16 cellular contexts compared by ENCODE assay signal in the genomic region with DNA sequence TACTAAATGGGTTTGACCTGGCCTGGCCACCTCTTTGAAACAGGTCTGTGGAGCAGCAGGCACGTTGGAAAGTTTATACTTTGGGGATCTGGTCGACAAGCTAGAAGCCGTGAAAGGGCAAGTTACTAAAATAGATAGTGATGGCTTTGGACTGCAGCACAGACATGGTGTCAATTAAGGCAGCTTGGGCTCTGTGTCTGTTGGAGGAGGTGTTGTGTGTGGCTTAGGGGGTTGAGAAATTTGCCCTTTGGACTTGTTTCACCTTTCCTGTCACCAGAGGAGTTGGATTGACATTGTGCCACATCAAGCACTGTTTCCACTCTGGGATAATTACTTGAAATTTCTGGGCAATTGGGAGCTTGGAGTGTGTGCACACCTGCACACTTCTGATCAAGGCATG.
DNase-seq lines count a peak whose midpoint lies in the region; ATAC-seq and TF ChIP-seq lines count a peak whose summit lies in the region.
"Had no signal": no experiment of that assay in that cellular context is flagged by ENCODE, and none has a peak within 500 bp of the region (broad histone marks: within the 10 kb centered on the region; RNA-seq: fewer than 3 reads in every experiment).

No MANE protein-coding gene starts in this region.

- H3K4me1 ChIP-seq in right atrium auricular region: no peaks in the 10 kb centered on the region
- H3K4me1 ChIP-seq in right lobe of liver: peaks cover 0 to 12% (median 0%) of the 10 kb centered on the region in 4 donors
- no peaks in the 10 kb centered on the region for H3K4me1 ChIP-seq in lower lobe of right lung

- H3K9me3 ChIP-seq in right atrium auricular region (no peaks in the 10 kb centered on the region), right lobe of liver (no peaks in the 10 kb centered on the region), lower lobe of right lung (no peaks in the 10 kb centered on the region)

- H3K27ac ChIP-seq in right atrium auricular region: peak overlapping the region in 1 of 2 donors; percentile 40
- H3K27ac ChIP-seq in right lobe of liver: no peak overlapping the region
- no peak overlapping the region for H3K27ac ChIP-seq in lower lobe of right lung
- H3K27ac ChIP-seq: BLaER1 treated with 17β-estradiol and CSF1 and Interleukin-3, amounts not matched to agents 10 nM and 100 nM; HL-60 had no signal

- WGBS in right lobe of liver (ENCODE audit: insufficient coverage, low coverage, low lambda C conversion rate, missing lambda C conversion rate): 5% methylated on average over 3 of the region's 3 CpGs

- ATAC-seq in Right ventricle myocardium superior (ENCODE audit: poor library complexity): peak; percentile 36
- ATAC-seq in left lobe of liver: peak; percentile 77
- peak; percentile 82 to 91 (median 84) for ATAC-seq in right lobe of liver
- no peak for ATAC-seq in lower lobe of right lung
- ATAC-seq in GM21723 (IDR thresholded peaks at IDR 0.05; ENCODE audit: unreplicated experiment): no peak
- ATAC-seq: CD8-positive, alpha-beta T cell; HCT116 had no signal

- intact Hi-C loops in Right ventricle myocardium superior (cut with DNase I): no loop called here
- intact Hi-C loops in right lobe of liver (cut with DNase I): no loop called here
- intact Hi-C loops in lower lobe of right lung (cut with DNase I): no loop called here

- H3K4me3 ChIP-seq in right atrium auricular region: no peak overlapping the region
- no peak overlapping the region for H3K4me3 ChIP-seq in right lobe of liver
- no peak overlapping the region for H3K4me3 ChIP-seq in lower lobe of right lung
- H3K4me3 ChIP-seq: BLaER1 treated with 17β-estradiol and CSF1 and Interleukin-3, amounts not matched to agents 10 nM and 100 nM had no signal

- TF ChIP-seq POLR2A in right lobe of liver (IDR thresholded peaks at IDR 0.05): no peak

- H3K36me3 ChIP-seq in right atrium auricular region (no peaks in the 10 kb centered on the region), right lobe of liver (no peaks in the 10 kb centered on the region), lower lobe of right lung (no peaks in the 10 kb centered on the region)
- H3K36me3 ChIP-seq: BLaER1 treated with 17β-estradiol and CSF1 and Interleukin-3, amounts not matched to agents 10 nM and 100 nM had no signal

- no peaks in the 10 kb centered on the region for H3K27me3 ChIP-seq in right atrium auricular region
- no peaks in the 10 kb centered on the region for H3K27me3 ChIP-seq in right lobe of liver
- H3K27me3 ChIP-seq in lower lobe of right lung (ENCODE audit: low read depth): no peaks in the 10 kb centered on the region
- H3K27me3 ChIP-seq: BLaER1 treated with 17β-estradiol and CSF1 and Interleukin-3, amounts not matched to agents 10 nM and 100 nM had no signal

- TF ChIP-seq CTCF in right atrium auricular region (IDR thresholded peaks at IDR 0.05) (no peak), right lobe of liver (IDR thresholded peaks at IDR 0.05) (no peak), lower lobe of right lung (IDR thresholded peaks at IDR 0.05) (no peak)

- no peak for DNase-seq in Right ventricle myocardium superior
- no peak for DNase-seq in right atrium auricular region (ENCODE audit: low spot score)
- DNase-seq in left lobe of liver (ENCODE audit: low spot score): peak; percentile 65
- peak in 1 of 3 donors; percentile 66 for DNase-seq in right lobe of liver
- DNase-seq in lower lobe of right lung: no peak
- DNase-seq: Calu3; CD8-positive, alpha-beta T cell; DMS79 treated with DMSO at 0.1 percent for 48 hours; GF-D8; GOT3; H7; HFFc6 had no signal

Comparison
In these comparisons a context has a peak if more than half of its experiments do, and no peak if none do; other contexts are left out.
1. ATAC-seq: peak in Right ventricle myocardium superior (single experiment), left lobe of liver (single experiment) and right lobe of liver (4 of 4); none in lower lobe of right lung (0 of 2) and GM21723 (single experiment).